8 cellular contexts compared by ENCODE assay signal in genomic region chr11:65498727-65498976, GRCh38. TPM values are rescaled to one million over a fixed set of nuclear protein-coding genes. Genes with fewer than 3 reads are reported as not detected.
DNase-seq lines count a peak whose midpoint lies in the region; ATAC-seq and TF ChIP-seq lines count a peak whose summit lies in the region.

No MANE protein-coding gene starts in this region.

- in situ Hi-C loops in GM23248 (cut with MboI) = no loop called here

- 1 to 4% methylated on average over 6 of the region's 6 CpGs for WGBS in GM23248 (ENCODE audit: low coverage in 1 of 2, low lambda C conversion rate in 2 of 2, missing lambda C conversion rate in 2 of 2), 2 experiments
- 0 to 1% (median 0%) methylated on average over 6 of the region's 6 CpGs for WGBS in stomach, 5 donors

- H3K4me2 ChIP-seq in GM23248 (ENCODE audit: unreplicated experiment) = peak overlapping the region; percentile 97

- peaks cover 46% of the 10 kb centered on the region for H3K36me3 ChIP-seq in GM23248 (ENCODE audit: low read depth)
- peaks cover 32% of the 10 kb centered on the region for H3K36me3 ChIP-seq in adipocyte (ENCODE audit: control insufficient read depth, insufficient read depth, low read length, severe bottlenecking)
- H3K36me3 ChIP-seq in stomach = peaks cover 21 to 35% (median 23%) of the 10 kb centered on the region in 4 donors

- H3K27me3 ChIP-seq in GM23248 (replicated peaks; ENCODE audit: insufficient read depth) (no peaks in the 10 kb centered on the region), adipocyte (replicated peaks; ENCODE audit: control insufficient read depth, insufficient read depth, low read length) (no peaks in the 10 kb centered on the region), stomach (no peaks in the 10 kb centered on the region)

- H3K27ac ChIP-seq in GM23248 = peak overlapping the region; percentile 100
- H3K27ac ChIP-seq in stomach = peak overlapping the region; percentile 91 to 99 (median 99)

- DNase-seq in GM23248 (no peak), adipocyte (ENCODE audit: low read depth) (no peak), stomach (no peak), HuH-7 (ENCODE audit: low spot score) (no peak)

- no peaks in the 10 kb centered on the region for H3K9me2 ChIP-seq in GM23248 (ENCODE audit: insufficient read depth)

- no peak for TF ChIP-seq POLR2A in stomach (IDR thresholded peaks at IDR 0.05)

- H3K9me3 ChIP-seq in GM23248 (ENCODE audit: low read depth) (no peaks in the 10 kb centered on the region), adipocyte (ENCODE audit: control insufficient read depth, low read length) (peaks cover 5% of the 10 kb centered on the region), iPS-18c (ENCODE audit: control insufficient read depth, insufficient read depth, low read length) (no peaks in the 10 kb centered on the region), stomach (no peaks in the 10 kb centered on the region)

- intact Hi-C loops in stomach (cut with DNase I; ENCODE audit: low total_unique reads) = no loop called here

- H3K9ac ChIP-seq in GM23248 (peak overlapping the region; percentile 100), adipocyte (ENCODE audit: low read length) (peak overlapping the region; percentile 98)

- no peak for TF ChIP-seq EP300 in stomach (IDR thresholded peaks at IDR 0.05)

- H3K4me1 ChIP-seq in GM23248 (ENCODE audit: insufficient read depth) (peaks cover 42% of the 10 kb centered on the region), adipocyte (ENCODE audit: control insufficient read depth, insufficient read depth, low read length) (peaks cover 31% of the 10 kb centered on the region), stomach (peaks cover 34 to 39% (median 36%) of the 10 kb centered on the region in 4 donors)

- ATAC-seq in GM21423 (IDR thresholded peaks at IDR 0.05; ENCODE audit: unreplicated experiment) = no peak
- ATAC-seq in GM19035 (IDR thresholded peaks at IDR 0.05; ENCODE audit: unreplicated experiment) = no peak
- ATAC-seq in HG03354 (IDR thresholded peaks at IDR 0.05; ENCODE audit: poor library complexity, severe bottlenecking, unreplicated experiment) = no peak

- H2AFZ ChIP-seq in GM23248 = no peak overlapping the region

- H4K20me1 ChIP-seq in GM23248 (ENCODE audit: insufficient read depth) = peaks cover 42% of the 10 kb centered on the region

- H3F3A ChIP-seq in GM23248 (ENCODE audit: insufficient read depth) = peaks cover 88% of the 10 kb centered on the region

- TF ChIP-seq CTCF in stomach (IDR thresholded peaks at IDR 0.05) = peak in 1 of 7 experiments; percentile 5

- H3K4me3 ChIP-seq in GM23248 (peak overlapping the region; percentile 98), adipocyte (ENCODE audit: low read length) (peak overlapping the region; percentile 90), iPS-18c (ENCODE audit: insufficient read depth, low read depth, low read length) (peak overlapping the region; percentile 95; the same call in 1 of the 2 replicates), stomach (peak overlapping the region; percentile 77 to 95 (median 84))

- peaks cover 90% of the 10 kb centered on the region for H3K79me2 ChIP-seq in GM23248 (ENCODE audit: insufficient read depth)

RNA-seq across cellular contexts. Expression of gene MALAT1, which starts 0.2 kb away (rescaled TPM):
- total RNA-seq in GM23248 (2014; rRNA removed; shearing (Covaris generic)) = 2,638 and 3,272 TPM in 2 replicates
- polyA plus RNA-seq in GM23248 (2016; fragmentation: Nextera tagmentation; extraction: Ambion mirVana) = 7,376 and 13,207 TPM in 2 replicates
- total RNA-seq in stomach = over 10,000 TPM; 11,517 to 39,496 (median 13,707) TPM
- 100 to 1,000 TPM; 124 to 296 (median 126) TPM for polyA plus RNA-seq in stomach

RNA-seq across cellular contexts. Expression of gene SCYL1, which starts 26.2 kb away (rescaled TPM):
- 115 and 133 TPM in 2 replicates for total RNA-seq in GM23248 (2014; rRNA removed; shearing (Covaris generic))
- 90.7 and 98.6 TPM in 2 replicates for polyA plus RNA-seq in GM23248 (2016; fragmentation: Nextera tagmentation; extraction: Ambion mirVana)
- total RNA-seq in stomach = 10 to 100 TPM in 4 of 5 donors, 1 to 10 TPM in 1; 3.5 to 89.0 (median 65.2) TPM
- 10 to 100 TPM; 65.8 to 94.8 (median 86.1) TPM for polyA plus RNA-seq in stomach

RNA-seq across cellular contexts. Expression of gene LTBP3, which starts 59.5 kb away (rescaled TPM):
- total RNA-seq in GM23248 (2014; rRNA removed; shearing (Covaris generic)) = 98.4 and 112 TPM in 2 replicates
- polyA plus RNA-seq in GM23248 (2016; fragmentation: Nextera tagmentation; extraction: Ambion mirVana) (36.5 and 39.6 TPM in 2 replicates), stomach (10 to 100 TPM; 26.9 to 58.2 (median 28.7) TPM)
- 100 to 1,000 TPM in 4 of 5 donors, 10 to 100 TPM in 1; 35.1 to 452 (median 117) TPM for total RNA-seq in stomach
